Comparison of ENCODE assay signal across 17 cellular contexts in genomic region chr7:82012453-82012852, GRCh38.
"Had no signal": no experiment of that assay in that cellular context is flagged by ENCODE, and none has a peak within 500 bp of the region (broad histone marks: within the 10 kb centered on the region; RNA-seq: fewer than 3 reads in every experiment).

No MANE protein-coding gene starts in this region.

- H3K27ac Mint-ChIP-seq: activated CD8-positive, alpha-beta memory T cell treated with anti-CD3 and anti-CD28 coated beads, Interleukin-2, amount 10 ng/mL, durations not matched to agents 7 days and 5 days; activated naive CD4-positive, alpha-beta T cell treated with anti-CD3 and anti-CD28 coated beads, Interleukin-2, amount 50 U/mL, for 24 hours; natural killer cell had no signal

- H3K36me3 Mint-ChIP-seq: activated CD8-positive, alpha-beta memory T cell treated with anti-CD3 and anti-CD28 coated beads, Interleukin-2, amount 10 ng/mL, durations not matched to agents 7 days and 5 days; activated naive CD4-positive, alpha-beta T cell treated with anti-CD3 and anti-CD28 coated beads, Interleukin-2, amount 50 U/mL, for 24 hours; natural killer cell had no signal

- H3K27me3 Mint-ChIP-seq: activated CD8-positive, alpha-beta memory T cell treated with anti-CD3 and anti-CD28 coated beads, Interleukin-2, amount 10 ng/mL, durations not matched to agents 7 days and 5 days; activated naive CD4-positive, alpha-beta T cell treated with anti-CD3 and anti-CD28 coated beads, Interleukin-2, amount 50 U/mL, for 24 hours had no signal

- ATAC-seq: activated CD8-positive, alpha-beta memory T cell treated with anti-CD3 and anti-CD28 coated beads, Interleukin-2, amount 10 ng/mL, durations not matched to agents 7 days and 5 days; body of pancreas; natural killer cell; right cardiac atrium; stimulated activated naive CD8-positive, alpha-beta T cell treated with anti-CD3 and anti-CD28 coated beads, Interleukin-15, Interleukin-2, amounts not matched to agents 100 U/mL and 50 U/mL, for 24 hours had no signal

- DNase-seq: activated CD4-positive, alpha-beta T cell treated with anti-CD3 and anti-CD28 coated beads, Interleukin-2, amount 50 U/mL, for 48 hours; activated CD8-positive, alpha-beta memory T cell treated with anti-CD3 and anti-CD28 coated beads, Interleukin-2, amount 10 ng/mL, durations not matched to agents 7 days and 5 days; activated effector memory CD4-positive, alpha-beta T cell treated with anti-CD3 and anti-CD28 coated beads, Interleukin-2, amount 50 U/mL, for 16 hours; activated T-cell treated with anti-CD3 and anti-CD28 coated beads, Interleukin-2, amount 50 U/mL, for 1 hour; amygdala; body of pancreas; central memory CD4-positive, alpha-beta T cell; effector memory CD4-positive, alpha-beta T cell; left ventricle myocardium inferior; mesenchymal stem cell; natural killer cell; right cardiac atrium; small intestine; stimulated activated naive CD8-positive, alpha-beta T cell treated with anti-CD3 and anti-CD28 coated beads, Interleukin-15, Interleukin-2, amounts not matched to agents 100 U/mL and 50 U/mL, for 24 hours; trophoblast cell had no signal

- H3K4me1 Mint-ChIP-seq: activated CD8-positive, alpha-beta memory T cell treated with anti-CD3 and anti-CD28 coated beads, Interleukin-2, amount 10 ng/mL, durations not matched to agents 7 days and 5 days; activated naive CD4-positive, alpha-beta T cell treated with anti-CD3 and anti-CD28 coated beads, Interleukin-2, amount 50 U/mL, for 24 hours; natural killer cell had no signal

- H3K4me3 ChIP-seq: body of pancreas, left ventricle myocardium inferior, suprapubic skin had no signal

- H3K9me3 Mint-ChIP-seq: activated naive CD4-positive, alpha-beta T cell treated with anti-CD3 and anti-CD28 coated beads, Interleukin-2, amount 50 U/mL, for 24 hours had no signal

- H3K4me3 Mint-ChIP-seq: activated CD8-positive, alpha-beta memory T cell treated with anti-CD3 and anti-CD28 coated beads, Interleukin-2, amount 10 ng/mL, durations not matched to agents 7 days and 5 days; activated naive CD4-positive, alpha-beta T cell treated with anti-CD3 and anti-CD28 coated beads, Interleukin-2, amount 50 U/mL, for 24 hours; natural killer cell had no signal
